Comparison of ENCODE assay signal across 8 cellular contexts in genomic region chr4:1309261-1310010, GRCh38. TPM values are rescaled to one million over a fixed set of nuclear protein-coding genes. Genes with fewer than 3 reads are reported as not detected.
DNase-seq lines count a peak whose midpoint lies in the region; ATAC-seq, FAIRE-seq and TF ChIP-seq lines count a peak whose summit lies in the region.

No MANE protein-coding gene starts in this region.

- H3K4me3 ChIP-seq in colonic mucosa: peak overlapping the region; percentile 10
- peak overlapping the region in 2 of 3 experiments; percentile 34 to 37 for H3K4me3 ChIP-seq in keratinocyte (ENCODE audit: control insufficient read depth in 2 of 3, extremely low read depth in 1 of 3, insufficient read depth in 2 of 3, low read depth in 1 of 3, low read length in 3 of 3)
- H3K4me3 ChIP-seq in skin epidermis: peak overlapping the region in 6 of 7 experiments; percentile 12 to 31 (median 19)

- H3K4me1 ChIP-seq in colonic mucosa: peaks cover 11% of the 10 kb centered on the region
- peaks cover 43% of the 10 kb centered on the region for H3K4me1 ChIP-seq in keratinocyte (ENCODE audit: control insufficient read depth, extremely low read depth, insufficient read depth, low read length)

- H3K9me3 ChIP-seq in colonic mucosa: no peaks in the 10 kb centered on the region
- no peaks in the 10 kb centered on the region for H3K9me3 ChIP-seq in keratinocyte (ENCODE audit: control insufficient read depth, low read depth, low read length)

- H3K27ac Mint-ChIP-seq in activated CD4-positive, alpha-beta T cell treated with anti-CD3 and anti-CD28 coated beads for 36 hours: peak overlapping the region; percentile 82

- H2AFZ ChIP-seq in keratinocyte (ENCODE audit: control insufficient read depth, low read length): no peak overlapping the region

- peak overlapping the region; percentile 64 for H3K4me3 Mint-ChIP-seq in activated CD4-positive, alpha-beta T cell treated with anti-CD3 and anti-CD28 coated beads for 36 hours

- intact Hi-C loops in activated CD4-positive, alpha-beta T cell treated with anti-CD3 and anti-CD28 coated beads for 36 hours (cut with DNase I, micrococcal nuclease): loop anchor here in 1 of 2 experiments (2.0 kb wide), 1 partner anchor 21 kb away; no protein-coding TSS in a partner anchor
- intact Hi-C loops in colonic mucosa (cut with DNase I): no loop called here

- peaks cover 36% of the 10 kb centered on the region for H3K36me3 Mint-ChIP-seq in activated CD4-positive, alpha-beta T cell treated with anti-CD3 and anti-CD28 coated beads for 36 hours (ENCODE audit: low read depth)

- peak overlapping the region; percentile 6 to 48 for H3K9ac ChIP-seq in colonic mucosa (ENCODE audit: low read depth in 2 of 2, low read length in 2 of 2)
- H3K9ac ChIP-seq in keratinocyte (ENCODE audit: control insufficient read depth, extremely low read depth, insufficient read depth, low read length): peak overlapping the region; percentile 52

- H3K36me3 ChIP-seq in colonic mucosa (peaks cover 13% of the 10 kb centered on the region), keratinocyte (ENCODE audit: control insufficient read depth in 2 of 2, extremely low read depth in 1 of 2, insufficient read depth in 2 of 2, low read length in 2 of 2) (peaks cover 24 to 33% of the 10 kb centered on the region in 2 experiments)

- no peak for TF ChIP-seq CTCF in colonic mucosa (IDR thresholded peaks at IDR 0.05)
- TF ChIP-seq CTCF in keratinocyte (optimal IDR thresholded peaks at IDR 0.05 in 1 of 3, IDR thresholded peaks at IDR 0.05 in 1 of 3, conservative IDR thresholded peaks at IDR 0.05 in 1 of 3; ENCODE audit: extremely low read depth in 1 of 3, insufficient read depth in 2 of 3, low read length in 3 of 3): no peak

- peak overlapping the region; percentile 26 for H3K27ac ChIP-seq in colonic mucosa
- H3K27ac ChIP-seq in keratinocyte (ENCODE audit: control insufficient read depth, insufficient read depth, low read length): peak overlapping the region; percentile 54
- H3K27ac ChIP-seq in skin epidermis: peak overlapping the region in 19 of 21 experiments; percentile 2 to 75 (median 57)

- no peaks in the 10 kb centered on the region for H3K27me3 Mint-ChIP-seq in activated CD4-positive, alpha-beta T cell treated with anti-CD3 and anti-CD28 coated beads for 36 hours

- H3K27me3 ChIP-seq in colonic mucosa: no peaks in the 10 kb centered on the region
- no peaks in the 10 kb centered on the region for H3K27me3 ChIP-seq in keratinocyte (ENCODE audit: control insufficient read depth, extremely low read depth, insufficient read depth, low read length)

- peaks cover 2% of the 10 kb centered on the region for H4K20me1 ChIP-seq in keratinocyte (ENCODE audit: control insufficient read depth, extremely low read depth, insufficient read depth, low read length)

- DNase-seq in ELR (ENCODE audit: low read depth) (peak; percentile 88), colonic mucosa (peak; percentile 79), keratinocyte (ENCODE audit: low read depth, low spot score) (no peak), H4 (ENCODE audit: low spot score) (no peak), NCI-H146 (lab: John Stamatoyannopoulos, UW) (no peak)
- DNase-seq in activated CD4-positive, alpha-beta T cell treated with anti-CD3 and anti-CD28 coated beads for 36 hours: peak; percentile 74

- peaks cover 95% of the 10 kb centered on the region for H3K79me2 ChIP-seq in keratinocyte (ENCODE audit: control insufficient read depth, insufficient read depth, low read length)

- FAIRE-seq in keratinocyte (lab: Jason Lieb, UNC): peak; percentile 34

- peaks cover 2% of the 10 kb centered on the region for H3K9me1 ChIP-seq in keratinocyte (ENCODE audit: control insufficient read depth, extremely low read depth, insufficient read depth, low read length)

- POLR2A ChIA-PET in activated CD4-positive, alpha-beta T cell treated with anti-CD3 and anti-CD28 coated beads for 36 hours (lab: Charles Lee): interaction anchor here (1.2 kb wide), 1 partner anchor 19 kb away, joined by 6 read pairs; no protein-coding TSS in a partner anchor

- peak; percentile 75 for ATAC-seq in HG03095 (IDR thresholded peaks at IDR 0.05; ENCODE audit: unreplicated experiment)
- peak; percentile 79 for ATAC-seq in activated CD4-positive, alpha-beta T cell treated with anti-CD3 and anti-CD28 coated beads for 36 hours

- dilution Hi-C loops in keratinocyte (cut with MboI; ENCODE audit: extremely low pct_ligation_motif_present, low sequenced_read_pairs): no loop called here

- H3K9me3 Mint-ChIP-seq in activated CD4-positive, alpha-beta T cell treated with anti-CD3 and anti-CD28 coated beads for 36 hours (ENCODE audit: low read depth): no peaks in the 10 kb centered on the region

- CTCF ChIA-PET in activated CD4-positive, alpha-beta T cell treated with anti-CD3 and anti-CD28 coated beads for 36 hours (lab: Charles Lee): interaction anchor here (0.6 to 1.2 kb wide), 3 partner anchors 20 to 350 kb away, joined by 3 read pairs; no protein-coding TSS in a partner anchor

- H3K4me2 ChIP-seq in keratinocyte (ENCODE audit: control insufficient read depth, extremely low read depth, insufficient read depth, low read depth, low read length): peak overlapping the region; percentile 65

- peaks cover 59% of the 10 kb centered on the region for H3K4me1 Mint-ChIP-seq in activated CD4-positive, alpha-beta T cell treated with anti-CD3 and anti-CD28 coated beads for 36 hours

RNA-seq across cellular contexts. Expression of gene MAEA, which starts 19.7 kb away (rescaled TPM):
- total RNA-seq in activated CD4-positive, alpha-beta T cell treated with anti-CD3 and anti-CD28 coated beads for 36 hours: 10 to 100 TPM; 38.9 to 40.4 TPM
- 100 to 1,000 TPM in 1 of 2 donors, 10 to 100 TPM in 1; 65.8 to 124 TPM for total RNA-seq in colonic mucosa
- polyA plus RNA-seq in keratinocyte: 89.7 to 106 TPM (median 106 TPM) in 3 replicates
- 73.2 TPM for polyA plus RNA-seq in keratinocyte (2011; ENCODE audit: low read depth)
- 61.8 and 93.8 TPM in 2 replicates for polyA plus RNA-seq in keratinocyte (2011; cell fraction: cytosol; rRNA removed)
- polyA plus RNA-seq in keratinocyte (2011; cell fraction: nucleus; rRNA removed): 139 and 153 TPM in 2 replicates
- polyA plus RNA-seq in keratinocyte (2012; ENCODE audit: low replicate concordance): 47.3 and 90.6 TPM in 2 replicates
- 54.2 to 174 TPM (median 60.2 TPM) in 3 replicates for polyA minus RNA-seq in keratinocyte
- 148 TPM for polyA minus RNA-seq in keratinocyte (2011; cell fraction: cytosol; rRNA and poly(A)+ RNA removed)
- polyA minus RNA-seq in keratinocyte (2011; cell fraction: nucleus; rRNA and poly(A)+ RNA removed): 90.4 and 91.3 TPM in 2 replicates
- 54.3 and 69.4 TPM in 2 replicates for total RNA-seq in H4 (2014; rRNA removed; shearing (Covaris generic))

RNA-seq across cellular contexts. Expression of gene UVSSA, which starts 37.6 kb away (rescaled TPM):
- total RNA-seq in activated CD4-positive, alpha-beta T cell treated with anti-CD3 and anti-CD28 coated beads for 36 hours: 10 to 100 TPM; 14.8 to 18.1 TPM
- 10 to 100 TPM; 16.7 to 55.7 TPM for total RNA-seq in colonic mucosa
- polyA plus RNA-seq in keratinocyte: 4.3 to 6.2 TPM (median 4.7 TPM) in 3 replicates
- 2.1 TPM for polyA plus RNA-seq in keratinocyte (2011; ENCODE audit: low read depth)
- polyA plus RNA-seq in keratinocyte (2011; cell fraction: cytosol; rRNA removed): 2.9 and 4.5 TPM in 2 replicates
- polyA plus RNA-seq in keratinocyte (2011; cell fraction: nucleus; rRNA removed): 22.8 and 31.7 TPM in 2 replicates
- 5.5 and 6.2 TPM in 2 replicates for polyA plus RNA-seq in keratinocyte (2012; ENCODE audit: low replicate concordance)
- polyA minus RNA-seq in keratinocyte: 8.6 to 12.1 TPM (median 10.3 TPM) in 3 replicates
- 6.7 TPM for polyA minus RNA-seq in keratinocyte (2011; cell fraction: cytosol; rRNA and poly(A)+ RNA removed)
- 15.9 and 20.5 TPM in 2 replicates for polyA minus RNA-seq in keratinocyte (2011; cell fraction: nucleus; rRNA and poly(A)+ RNA removed)
- 1.7 and 2.5 TPM in 2 replicates for total RNA-seq in H4 (2014; rRNA removed; shearing (Covaris generic))

Comparison
In these comparisons a context has a peak if more than half of its experiments do, and no peak if none do; other contexts are left out.
1. DNase-seq: peak in ELR (single experiment), activated CD4-positive, alpha-beta T cell treated with anti-CD3 and anti-CD28 coated beads for 36 hours (single experiment) and colonic mucosa (single experiment); none in keratinocyte (single experiment), H4 (single experiment) and NCI-H146 (single experiment).
2. Peak in every context shown above with its lines, with median percentiles within 50 percentile points of each other: H3K27ac ChIP-seq and H3K4me3 ChIP-seq.